In the genomic region with DNA sequence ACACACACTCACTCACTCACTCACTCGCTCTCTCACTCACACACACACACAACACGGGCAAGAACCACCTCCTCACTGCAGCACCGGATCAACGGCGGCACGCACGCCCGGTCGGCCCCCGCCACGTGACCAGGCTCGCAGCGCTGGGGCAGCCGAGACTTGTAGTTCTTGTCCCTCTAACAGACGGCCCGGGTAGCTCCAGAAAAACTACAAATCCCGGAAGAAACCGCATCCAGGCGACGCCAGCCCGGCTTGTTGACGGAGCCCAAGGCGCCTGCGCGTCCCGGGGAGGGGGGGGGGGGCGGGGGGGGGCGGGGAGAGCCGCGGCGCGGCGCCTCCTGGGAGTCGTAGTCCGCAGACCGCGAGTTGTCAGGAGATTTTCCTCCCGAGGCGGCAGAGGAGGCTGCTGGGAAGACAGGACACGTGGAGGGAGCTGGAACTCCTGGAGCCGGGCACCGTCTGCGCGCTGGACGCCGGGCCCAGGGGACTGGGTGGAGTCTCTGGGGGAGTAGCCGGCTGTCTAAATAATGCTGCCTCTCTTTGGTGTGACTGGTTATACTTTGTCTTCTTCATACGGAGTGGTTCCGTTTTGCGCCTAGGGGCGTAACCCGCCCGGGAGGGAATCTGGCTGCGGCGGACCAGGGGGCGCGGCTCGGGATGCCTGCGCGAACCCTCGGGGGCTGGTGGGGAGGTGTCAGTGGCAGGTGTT, we compare ENCODE assay signal across 8 cellular contexts. TPM values are rescaled to one million over a fixed set of nuclear protein-coding genes. Genes with fewer than 3 reads are reported as not detected.
DNase-seq lines count a peak whose midpoint lies in the region; ATAC-seq, FAIRE-seq and TF ChIP-seq lines count a peak whose summit lies in the region.

TSS of gene MAX (minus strand) at position 77 of the 709 bp plus-strand sequence. CDS start 178 bp downstream, outside the sequence.

- no peaks in the 10 kb centered on the region for H4K20me1 ChIP-seq in keratinocyte (ENCODE audit: control insufficient read depth, extremely low read depth, insufficient read depth, low read length)

- dilution Hi-C loops in keratinocyte (cut with MboI; ENCODE audit: extremely low pct_ligation_motif_present, low sequenced_read_pairs), result no loop called here

- H3K4me3 ChIP-seq in keratinocyte (ENCODE audit: control insufficient read depth in 2 of 3, extremely low read depth in 1 of 3, insufficient read depth in 2 of 3, low read depth in 1 of 3, low read length in 3 of 3), result peak within 1 kb of the TSS; percentile 77 to 99 (median 92)

- peak within 1 kb of the TSS; percentile 95 for H2AFZ ChIP-seq in keratinocyte (ENCODE audit: control insufficient read depth, low read length)

- peak; percentile 36 for FAIRE-seq in keratinocyte (lab: Jason Lieb, UNC)

- H3K27ac ChIP-seq in keratinocyte (ENCODE audit: control insufficient read depth, insufficient read depth, low read length), result peak within 1 kb of the TSS; percentile 72

- peak within 1 kb of the TSS; percentile 94 for H3K4me2 ChIP-seq in keratinocyte (ENCODE audit: control insufficient read depth, extremely low read depth, insufficient read depth, low read depth, low read length)

- peaks cover 16% of the 10 kb centered on the region for H3K4me1 ChIP-seq in keratinocyte (ENCODE audit: control insufficient read depth, extremely low read depth, insufficient read depth, low read length)

- H3K79me2 ChIP-seq in keratinocyte (ENCODE audit: control insufficient read depth, insufficient read depth, low read length), result peaks cover 32% of the 10 kb centered on the region

- no peaks in the 10 kb centered on the region for H3K9me1 ChIP-seq in keratinocyte (ENCODE audit: control insufficient read depth, extremely low read depth, insufficient read depth, low read length)

- H3K9ac ChIP-seq in keratinocyte (ENCODE audit: control insufficient read depth, extremely low read depth, insufficient read depth, low read length), result peak within 1 kb of the TSS; percentile 85

- H3K27me3 ChIP-seq in keratinocyte (ENCODE audit: control insufficient read depth, extremely low read depth, insufficient read depth, low read length), result no peaks in the 10 kb centered on the region

- ATAC-seq in GM19035 (IDR thresholded peaks at IDR 0.05; ENCODE audit: unreplicated experiment) (peak; percentile 78), HG03354 (IDR thresholded peaks at IDR 0.05; ENCODE audit: poor library complexity, severe bottlenecking, unreplicated experiment) (peak; percentile 88)

- H3K36me3 ChIP-seq in keratinocyte (ENCODE audit: control insufficient read depth in 2 of 2, extremely low read depth in 1 of 2, insufficient read depth in 2 of 2, low read length in 2 of 2), result peaks cover 0 to 5% of the 10 kb centered on the region in 2 experiments

- TF ChIP-seq CTCF in AG09319 (IDR thresholded peaks at IDR 0.05; ENCODE audit: low read depth, low read length) (no peak), keratinocyte (optimal IDR thresholded peaks at IDR 0.05 in 1 of 3, IDR thresholded peaks at IDR 0.05 in 1 of 3, conservative IDR thresholded peaks at IDR 0.05 in 1 of 3; ENCODE audit: extremely low read depth in 1 of 3, insufficient read depth in 2 of 3, low read length in 3 of 3) (no peak)

- peak; percentile 98 for DNase-seq in AG09319 (ENCODE audit: extremely low read depth, low read depth)
- DNase-seq in NCI-H460 (ENCODE audit: extremely low read depth, low read depth), result peak; percentile 97
- peak; percentile 99 for DNase-seq in activated CD4-positive, alpha-beta T cell treated with anti-CD3 and anti-CD28 coated beads for 1 hour
- peak; percentile 97 for DNase-seq in cerebellum (ENCODE audit: low spot score)
- peak; percentile 90 for DNase-seq in keratinocyte (ENCODE audit: low read depth, low spot score)
- peak; percentile 92 to 97 for DNase-seq in stimulated activated CD4-positive, alpha-beta T cell treated with anti-CD3 and anti-CD28 coated beads, Interleukin-15, amount 100 ng/mL, for 1 hour (ENCODE audit: low read depth in 1 of 2, low spot score in 1 of 2)

- H3K9me3 ChIP-seq in keratinocyte (ENCODE audit: control insufficient read depth, low read depth, low read length), result no peaks in the 10 kb centered on the region

RNA-seq across cellular contexts. Expression of gene MAX, which starts in this region (rescaled TPM):
- 46.2 and 50.1 TPM in 2 replicates for total RNA-seq in NCI-H460 (2014; rRNA removed; shearing (Covaris generic))
- polyA plus RNA-seq in NCI-H460 (2014; cell fraction: nucleus; rRNA removed), result 29.6 and 43.9 TPM in 2 replicates
- total RNA-seq in cerebellum, result 38.0 TPM
- polyA plus RNA-seq in keratinocyte, result 51.8 to 81.6 TPM (median 65.2 TPM) in 3 replicates
- polyA plus RNA-seq in keratinocyte (2011; ENCODE audit: low read depth), result 20.0 TPM
- polyA plus RNA-seq in keratinocyte (2011; cell fraction: cytosol; rRNA removed), result 76.8 and 80.6 TPM in 2 replicates
- polyA plus RNA-seq in keratinocyte (2011; cell fraction: nucleus; rRNA removed), result 53.9 and 57.8 TPM in 2 replicates
- polyA plus RNA-seq in keratinocyte (2012; ENCODE audit: low replicate concordance), result 40.5 and 53.5 TPM in 2 replicates
- polyA minus RNA-seq in keratinocyte, result 45.8 to 79.4 TPM (median 58.1 TPM) in 3 replicates
- polyA minus RNA-seq in keratinocyte (2011; cell fraction: cytosol; rRNA and poly(A)+ RNA removed), result 108 TPM
- 34.7 and 37.4 TPM in 2 replicates for polyA minus RNA-seq in keratinocyte (2011; cell fraction: nucleus; rRNA and poly(A)+ RNA removed)

Comparison
In these comparisons a context has a peak if more than half of its experiments do, and no peak if none do; other contexts are left out.
1. Peak in every context shown above with its lines: DNase-seq, ATAC-seq, H3K4me3 ChIP-seq and H3K27ac ChIP-seq.